In genomic region chr3:41698931-41699330, GRCh38 we compare ENCODE assay signal across 20 cellular contexts.
DNase-seq lines count a peak whose midpoint lies in the region; ATAC-seq, FAIRE-seq and TF ChIP-seq lines count a peak whose summit lies in the region.
"Had no signal": no experiment of that assay in that cellular context is flagged by ENCODE, and none has a peak within 500 bp of the region (broad histone marks: within the 10 kb centered on the region; RNA-seq: fewer than 3 reads in every experiment).

No MANE protein-coding gene starts in this region.

- TF ChIP-seq RAD21 in IMR-90 (IDR thresholded peaks at IDR 0.05; ENCODE audit: low read length) (no peak), H1 (IDR thresholded peaks at IDR 0.05 in 1 of 2, conservative IDR thresholded peaks at IDR 0.05 in 1 of 2; ENCODE audit: low read depth in 2 of 2, low read length in 2 of 2) (no peak)

- TF ChIP-seq POLR2A in IMR-90 (IDR thresholded peaks at IDR 0.05; ENCODE audit: low read depth, low read length) (no peak), H1 (IDR thresholded peaks at IDR 0.05; ENCODE audit: control extremely low read depth in 1 of 2, low read depth in 2 of 2, low read length in 2 of 2) (no peak)

- no peaks in the 10 kb centered on the region for H3K79me1 ChIP-seq in IMR-90 (ENCODE audit: low read depth in 1 of 2, low read length in 2 of 2)
- H3K79me1 ChIP-seq in H1 (ENCODE audit: low read depth, low read length), result no peaks in the 10 kb centered on the region

- no peaks in the 10 kb centered on the region; the same call in 1 of the 2 replicates for H3K9me2 ChIP-seq in PC-9 (ENCODE audit: insufficient read depth)
- no peaks in the 10 kb centered on the region for H3K9me2 ChIP-seq in Karpas-422 (replicated peaks; ENCODE audit: insufficient read depth, low read length)

- no peak for TF ChIP-seq EP300 in H1 (IDR thresholded peaks at IDR 0.05; ENCODE audit: borderline replicate concordance in 1 of 2, low read depth in 2 of 2, low read length in 2 of 2)

- H3K36me3 ChIP-seq in IMR-90 (ENCODE audit: control insufficient read depth, insufficient read depth, low read length) (no peaks in the 10 kb centered on the region), PC-9 (ENCODE audit: low read depth) (no peaks in the 10 kb centered on the region), H1 (ENCODE audit: control insufficient read depth in 2 of 4, insufficient read depth in 4 of 4, low read length in 3 of 4) (no peaks in the 10 kb centered on the region; a peak in 1 of 8 replicates), Karpas-422 (ENCODE audit: insufficient read depth, low read length) (no peaks in the 10 kb centered on the region)
- H3K36me3 ChIP-seq: BLaER1, HAP-1 had no signal

- H4K20me1 ChIP-seq in IMR-90 (ENCODE audit: insufficient read depth, low read length) (no peaks in the 10 kb centered on the region), PC-9 (ENCODE audit: insufficient read depth) (no peaks in the 10 kb centered on the region), H1 (replicated peaks in 1 of 2; ENCODE audit: control insufficient read depth in 1 of 2, insufficient read depth in 2 of 2, low read length in 2 of 2) (no peaks in the 10 kb centered on the region), Karpas-422 (ENCODE audit: insufficient read depth, low read depth, low read length) (no peaks in the 10 kb centered on the region)
- H4K20me1 ChIP-seq: BLaER1 had no signal

- no peaks in the 10 kb centered on the region; the same call in 1 of the 2 replicates for H3K79me2 ChIP-seq in PC-9 (ENCODE audit: low read depth)
- no peaks in the 10 kb centered on the region; a peak in 1 of 4 replicates for H3K79me2 ChIP-seq in H1 (ENCODE audit: control insufficient read depth in 1 of 2, insufficient read depth in 2 of 2, low read length in 2 of 2)
- no peaks in the 10 kb centered on the region for H3K79me2 ChIP-seq in Karpas-422 (ENCODE audit: low read length)

- no peak overlapping the region for H2BK120ac ChIP-seq in IMR-90 (ENCODE audit: low read depth, low read length)
- no peak overlapping the region for H2BK120ac ChIP-seq in H1 (replicated peaks; ENCODE audit: low read depth, low read length)

- ATAC-seq in IMR-90 (ENCODE audit: low read depth) (no peak), HG03159 (IDR thresholded peaks at IDR 0.05; ENCODE audit: unreplicated experiment) (no peak), GM19324 (IDR thresholded peaks at IDR 0.05; ENCODE audit: low FRiP score, unreplicated experiment) (no peak)
- ATAC-seq: CD8-positive, alpha-beta T cell; GM12878; GM23338 had no signal

- DNase-seq in IMR-90 (peak; percentile 11), PC-9 (no peak), H1 (ENCODE audit: low read depth in 1 of 2, low spot score in 2 of 2) (no peak), Karpas-422 (no peak)
- DNase-seq: Caco-2; CD4-positive, CD25-positive, alpha-beta regulatory T cell; CD8-positive, alpha-beta T cell; DMS 273 treated with DMSO at 0.1 percent for 48 hours; DMS79; EL; GDM1; HFFc6 had no signal

- H3K9ac ChIP-seq in IMR-90 (ENCODE audit: low read depth, low read length), result no peak overlapping the region
- H3K9ac ChIP-seq in H1 (replicated peaks in 1 of 4; ENCODE audit: extremely low read depth in 1 of 4, low read depth in 3 of 4, low read length in 3 of 4), result no peak overlapping the region
- no peak overlapping the region for H3K9ac ChIP-seq in Karpas-422 (ENCODE audit: low read length)
- H3K9ac ChIP-seq: BLaER1 had no signal

- no peaks in the 10 kb centered on the region; the same call in 1 of the 2 replicates for H3K9me1 ChIP-seq in IMR-90 (ENCODE audit: insufficient read depth, low read length)

- no peak overlapping the region for H2BK12ac ChIP-seq in H1 (ENCODE audit: low read depth, low read length)

- BruUV-seq in IMR-90 (replicated peaks; lab: Mats Ljungman, UMichigan) (no TSS peak), PC-9 (replicated peaks; lab: Mats Ljungman, UMichigan) (no TSS peak)

- H2AK9ac ChIP-seq in IMR-90 (replicated peaks; ENCODE audit: low read depth, low read length, poor library complexity), result no peak overlapping the region

- no peaks in the 10 kb centered on the region for H3K9me3 ChIP-seq in IMR-90 (ENCODE audit: control insufficient read depth, insufficient read depth, low read length)
- no peaks in the 10 kb centered on the region for H3K9me3 ChIP-seq in PC-9 (ENCODE audit: insufficient read depth, low read depth)
- H3K9me3 ChIP-seq in H1 (ENCODE audit: insufficient read depth in 2 of 2, low read depth in 1 of 2, low read length in 1 of 2), result peaks cover 7 to 8% of the 10 kb centered on the region in 2 experiments; a peak in 1 of 4 replicates
- H3K9me3 ChIP-seq in Karpas-422 (ENCODE audit: low read length), result no peaks in the 10 kb centered on the region
- H3K9me3 ChIP-seq: BLaER1, Caco-2, HAP-1 had no signal

- H2BK15ac ChIP-seq in IMR-90 (ENCODE audit: low read depth, low read length) (no peak overlapping the region), H1 (ENCODE audit: low read length) (no peak overlapping the region)

- H3K56ac ChIP-seq in IMR-90 (ENCODE audit: extremely low read depth, insufficient read depth, low read length) (no peak overlapping the region), H1 (replicated peaks; ENCODE audit: insufficient read length, low read depth, low read length) (no peak overlapping the region)

- H3K27ac ChIP-seq in IMR-90 (ENCODE audit: insufficient read depth, low read length) (no peak overlapping the region), PC-9 (no peak overlapping the region), H1 (ENCODE audit: low read depth, low read length) (no peak overlapping the region), Karpas-422 (ENCODE audit: low read length) (no peak overlapping the region)
- H3K27ac ChIP-seq: BLaER1, C4-2B had no signal

- H2BK20ac ChIP-seq in IMR-90 (ENCODE audit: low read depth, low read length) (no peak overlapping the region), H1 (ENCODE audit: low read length) (no peak overlapping the region)

- H2AFZ ChIP-seq in IMR-90 (replicated peaks; ENCODE audit: low read length, poor library complexity) (no peak overlapping the region), PC-9 (0 out of 2 replicates have a peak overlapping the region, but pooled peaks have one; percentile 11), H1 (ENCODE audit: low read length) (no peak overlapping the region), Karpas-422 (ENCODE audit: low read length) (no peak overlapping the region)
- H2AFZ ChIP-seq: GM23338 had no signal

- CTCF ChIA-PET in IMR-90 (lab: Yijun Ruan, JAX), result no interaction called here
- CTCF ChIA-PET in PC-9 (lab: Charles Lee), result no interaction called here
- CTCF ChIA-PET in H1 (lab: Charles Lee; ENCODE audit: partially characterized antibody), result interaction anchor here (0.6 to 4.2 kb wide), 5 partner anchors 13 to 1582 kb away, joined by 3 to 18 read pairs (median 4); no protein-coding TSS in a partner anchor

- H3K23ac ChIP-seq in IMR-90 (ENCODE audit: low read depth, low read length) (no peak overlapping the region), H1 (ENCODE audit: insufficient read length) (no peak overlapping the region)

- H3K18ac ChIP-seq in IMR-90 (ENCODE audit: low read depth, low read length), result no peak overlapping the region
- no peak overlapping the region for H3K18ac ChIP-seq in H1 (ENCODE audit: extremely low read depth, low read length)

- H3K4me2 ChIP-seq in IMR-90 (ENCODE audit: low read depth, low read length), result no peak overlapping the region
- no peak overlapping the region for H3K4me2 ChIP-seq in PC-9
- H3K4me2 ChIP-seq in H1 (ENCODE audit: insufficient read depth in 1 of 2, low read depth in 2 of 2, low read length in 2 of 2), result no peak overlapping the region
- H3K4me2 ChIP-seq in Karpas-422 (ENCODE audit: low read depth, low read length, poor library complexity, severe bottlenecking), result no peak overlapping the region
- H3K4me2 ChIP-seq: BLaER1, GM23338 had no signal

- no peak overlapping the region for H3K14ac ChIP-seq in IMR-90 (replicated peaks; ENCODE audit: low read depth, low read length)
- no peak overlapping the region for H3K14ac ChIP-seq in H1 (ENCODE audit: insufficient read length)

- dilution Hi-C loops in IMR-90 (cut with HindIII; ENCODE audit: low sequenced_read_pairs, unreplicated experiment), result no loop called here

- in situ Hi-C loops in IMR-90 (cut with MboI; ENCODE audit: low sequenced_read_pairs), result loop anchor here (25.0 kb wide), 1 partner anchor 487 kb away; no protein-coding TSS in a partner anchor

- intact Hi-C loops in IMR-90 (cut with micrococcal nuclease), result loop anchor here (10.0 kb wide), 1 partner anchor 1374 kb away; no protein-coding TSS in a partner anchor
- intact Hi-C loops in PC-9 (cut with micrococcal nuclease; ENCODE audit: unreplicated experiment), result no loop called here

- H3F3A ChIP-seq in PC-9 (ENCODE audit: insufficient read depth, low read depth), result no peaks in the 10 kb centered on the region

- FAIRE-seq in H1 (lab: Jason Lieb, UNC), result no peak
- FAIRE-seq: GM12878, H54 had no signal

- no peak overlapping the region for H2AK5ac ChIP-seq in IMR-90 (ENCODE audit: low read depth, low read length)
- no peak overlapping the region for H2AK5ac ChIP-seq in H1 (ENCODE audit: low read depth, low read length)

- no peak overlapping the region for H4K8ac ChIP-seq in IMR-90 (ENCODE audit: low read depth in 2 of 2, low read length in 2 of 2)
- H4K8ac ChIP-seq in H1 (ENCODE audit: extremely low read depth, insufficient read depth, low read length), result no peak overlapping the region

- no CpG with 5 or more reads among the region's 2 CpGs for WGBS in IMR-90 (ENCODE audit: extremely low coverage in 2 of 2, insufficient read length in 1 of 2), 2 experiments
- 84% methylated on average over 2 of the region's 2 CpGs; no CpG with 5 or more reads in 1 of the 2 experiments for WGBS in H1 (ENCODE audit: extremely low coverage in 1 of 2, insufficient coverage in 1 of 2, insufficient read length in 1 of 2, insufficient replicate concordance in 2 of 2, low coverage in 1 of 2, low lambda C conversion rate in 2 of 2, missing lambda C conversion rate in 1 of 2), 2 experiments

- H2BK5ac ChIP-seq in IMR-90 (ENCODE audit: low read depth, low read length, poor library complexity, severe bottlenecking) (no peak overlapping the region), H1 (ENCODE audit: low read depth, low read length) (no peak overlapping the region)

- H3K23me2 ChIP-seq in H1 (ENCODE audit: low read depth, low read length), result no peaks in the 10 kb centered on the region

- H3K4me3 ChIP-seq in IMR-90 (ENCODE audit: insufficient read depth, low read depth, low read length), result no peak overlapping the region
- H3K4me3 ChIP-seq in PC-9, result no peak overlapping the region
- no peak overlapping the region for H3K4me3 ChIP-seq in H1 (ENCODE audit: extremely low read depth in 1 of 4, insufficient read depth in 2 of 4, low read depth in 3 of 4, low read length in 4 of 4)
- H3K4me3 ChIP-seq in Karpas-422 (ENCODE audit: low read length), result no peak overlapping the region
- H3K4me3 ChIP-seq: BLaER1, GM12878, GM23338, HAP-1 had no signal

- H3K4ac ChIP-seq in IMR-90 (ENCODE audit: low read depth, low read length), result no peak overlapping the region
- H3K4ac ChIP-seq in H1 (replicated peaks; ENCODE audit: insufficient read length, low read depth, low read length), result no peak overlapping the region

- no peaks in the 10 kb centered on the region for H3K27me3 ChIP-seq in IMR-90 (ENCODE audit: control insufficient read depth, insufficient read depth, low read length)
- no peaks in the 10 kb centered on the region for H3K27me3 ChIP-seq in PC-9 (ENCODE audit: insufficient read depth, low read depth)
- no peaks in the 10 kb centered on the region for H3K27me3 ChIP-seq in H1 (replicated peaks in 1 of 4; ENCODE audit: control insufficient read depth in 3 of 4, extremely low read depth in 1 of 4, insufficient read depth in 3 of 4, low read length in 3 of 4)
- H3K27me3 ChIP-seq in Karpas-422 (ENCODE audit: low read length), result no peaks in the 10 kb centered on the region
- H3K27me3 ChIP-seq: BLaER1 had no signal

- H4K91ac ChIP-seq in IMR-90 (ENCODE audit: insufficient read depth, low read depth, low read length) (no peak overlapping the region), H1 (replicated peaks; ENCODE audit: insufficient read length, low read length) (no peak overlapping the region)

- peaks cover 4% of the 10 kb centered on the region; the same call in 1 of the 2 replicates for H3K4me1 ChIP-seq in IMR-90 (ENCODE audit: control insufficient read depth, insufficient read depth, low read length)
- no peaks in the 10 kb centered on the region for H3K4me1 ChIP-seq in PC-9 (replicated peaks; ENCODE audit: insufficient read depth)
- peaks cover 0 to 5% (median 0%) of the 10 kb centered on the region in 4 experiments; a peak in 1 of 7 replicates for H3K4me1 ChIP-seq in H1 (replicated peaks in 1 of 4; ENCODE audit: control insufficient read depth in 3 of 4, insufficient read depth in 4 of 4, low read length in 3 of 4)
- H3K4me1 ChIP-seq in Karpas-422 (ENCODE audit: low read length), result no peaks in the 10 kb centered on the region
- H3K4me1 ChIP-seq: Caco-2, HAP-1 had no signal

- TF ChIP-seq CTCF in IMR-90 (conservative IDR thresholded peaks at IDR 0.05; ENCODE audit: low read depth, low read length) (no peak), PC-9 (conservative IDR thresholded peaks at IDR 0.05) (no peak), H1 (IDR thresholded peaks at IDR 0.05; ENCODE audit: control extremely low read depth in 1 of 3, insufficient read depth in 1 of 3, low read depth in 1 of 3, low read length in 3 of 3) (no peak)

- H4K5ac ChIP-seq in IMR-90 (ENCODE audit: low read depth, low read length) (no peak overlapping the region), H1 (ENCODE audit: insufficient read length, low read depth, low read length) (no peak overlapping the region)

- POLR2A ChIA-PET in IMR-90 (lab: Charles Lee; ENCODE audit: unreplicated experiment) (interaction anchor here (0.6 kb wide), 1 partner anchor 354 kb away, joined by 4 read pairs; no protein-coding TSS in a partner anchor), PC-9 (lab: Charles Lee; ENCODE audit: unreplicated experiment) (interaction anchor here (0.6 kb wide), 1 partner anchor 209 kb away, joined by 3 read pairs; no protein-coding TSS in a partner anchor), H1 (lab: Charles Lee; ENCODE audit: partially characterized antibody) (no interaction called here)
